7 cellular contexts compared by ENCODE assay signal in genomic region chr10:11035318-11035920, GRCh38. TPM values are rescaled to one million over a fixed set of nuclear protein-coding genes. Genes with fewer than 3 reads are reported as not detected.
DNase-seq lines count a peak whose midpoint lies in the region; ATAC-seq, FAIRE-seq and TF ChIP-seq lines count a peak whose summit lies in the region.

No MANE protein-coding gene starts in this region.

- no peak overlapping the region for H2BK120ac ChIP-seq in IMR-90 (ENCODE audit: low read depth, low read length)

- H3K4me1 ChIP-seq in IMR-90 (ENCODE audit: control insufficient read depth, insufficient read depth, low read length), result no peaks in the 10 kb centered on the region
- H3K4me1 ChIP-seq in colonic mucosa, result peaks cover 7% of the 10 kb centered on the region
- peaks cover 25% of the 10 kb centered on the region for H3K4me1 ChIP-seq in iPS-20b (ENCODE audit: insufficient read depth, low read length)

- H3K14ac ChIP-seq in IMR-90 (replicated peaks; ENCODE audit: low read depth, low read length), result no peak overlapping the region

- peak; percentile 18; the same call in 1 of the 2 replicates for TF ChIP-seq RAD21 in IMR-90 (IDR thresholded peaks at IDR 0.05; ENCODE audit: low read length)

- H3K27ac ChIP-seq in IMR-90 (ENCODE audit: insufficient read depth, low read length), result no peak overlapping the region
- H3K27ac ChIP-seq in colonic mucosa, result no peak overlapping the region
- H3K27ac ChIP-seq in iPS-20b (ENCODE audit: low read length), result peak overlapping the region; percentile 63

- peak overlapping the region; percentile 84 for H3K18ac ChIP-seq in IMR-90 (ENCODE audit: low read depth, low read length)

- ATAC-seq in IMR-90 (ENCODE audit: low read depth), result peak; percentile 81
- no peak for ATAC-seq in GM18517 (IDR thresholded peaks at IDR 0.05; ENCODE audit: unreplicated experiment)

- POLR2A ChIA-PET in IMR-90 (lab: Charles Lee; ENCODE audit: unreplicated experiment), result no interaction called here

- H3K9ac ChIP-seq in IMR-90 (ENCODE audit: low read depth, low read length) (no peak overlapping the region), colonic mucosa (ENCODE audit: low read depth in 2 of 2, low read length in 2 of 2) (no peak overlapping the region), iPS-20b (ENCODE audit: low read depth, low read length) (peak overlapping the region; percentile 26; the same call in 1 of the 2 replicates)

- no peak overlapping the region for H2BK5ac ChIP-seq in IMR-90 (ENCODE audit: low read depth, low read length, poor library complexity, severe bottlenecking)

- H3K4me2 ChIP-seq in IMR-90 (ENCODE audit: low read depth, low read length), result no peak overlapping the region

- H3K9me1 ChIP-seq in IMR-90 (ENCODE audit: insufficient read depth, low read length), result no peaks in the 10 kb centered on the region

- BruUV-seq in IMR-90 (replicated peaks; lab: Mats Ljungman, UMichigan), result no TSS peak

- H2BK20ac ChIP-seq in IMR-90 (ENCODE audit: low read depth, low read length), result no peak overlapping the region

- H2AFZ ChIP-seq in IMR-90 (replicated peaks; ENCODE audit: low read length, poor library complexity), result no peak overlapping the region

- H3K27me3 ChIP-seq in IMR-90 (ENCODE audit: control insufficient read depth, insufficient read depth, low read length) (peaks cover 2% of the 10 kb centered on the region; the same call in 1 of the 2 replicates), colonic mucosa (no peaks in the 10 kb centered on the region), iPS-20b (ENCODE audit: insufficient read depth, low read length) (no peaks in the 10 kb centered on the region)

- H3K9me3 ChIP-seq in IMR-90 (ENCODE audit: control insufficient read depth, insufficient read depth, low read length) (no peaks in the 10 kb centered on the region), colonic mucosa (no peaks in the 10 kb centered on the region), iPS-20b (ENCODE audit: insufficient read depth, low read depth, low read length) (no peaks in the 10 kb centered on the region)

- H4K5ac ChIP-seq in IMR-90 (ENCODE audit: low read depth, low read length), result peak overlapping the region; percentile 67; the same call in 1 of the 2 replicates

- WGBS in IMR-90 (ENCODE audit: extremely low coverage in 2 of 2, insufficient read length in 1 of 2), 2 experiments, result 0% methylated on average over 1 of the region's 4 CpGs; no CpG with 5 or more reads in 1 of the 2 experiments

- DNase-seq in IMR-90, result peak; percentile 79
- DNase-seq in colonic mucosa, result peak; percentile 51
- peak; percentile 73 for DNase-seq in urothelium cell line (ENCODE audit: low spot score)
- DNase-seq in cerebellar nuclear complex (lab: John Stamatoyannopoulos, UW), result no peak
- no peak for DNase-seq in GDM1 (lab: John Stamatoyannopoulos, UW)

- no peak overlapping the region for H3K4ac ChIP-seq in IMR-90 (ENCODE audit: low read depth, low read length)

- no peak overlapping the region; the same call in 1 of the 2 replicates for H4K91ac ChIP-seq in IMR-90 (ENCODE audit: insufficient read depth, low read depth, low read length)

- TF ChIP-seq CTCF in IMR-90 (conservative IDR thresholded peaks at IDR 0.05; ENCODE audit: low read depth, low read length) (no peak), colonic mucosa (IDR thresholded peaks at IDR 0.05) (no peak)

- H2BK15ac ChIP-seq in IMR-90 (ENCODE audit: low read depth, low read length), result no peak overlapping the region

- no peak overlapping the region for H2AK9ac ChIP-seq in IMR-90 (replicated peaks; ENCODE audit: low read depth, low read length, poor library complexity)

- H3K4me3 ChIP-seq in IMR-90 (ENCODE audit: insufficient read depth, low read depth, low read length) (no peak overlapping the region), colonic mucosa (no peak overlapping the region), iPS-20b (ENCODE audit: low read length) (peak overlapping the region; percentile 12; the same call in 1 of the 2 replicates)

- H3K79me1 ChIP-seq in IMR-90 (ENCODE audit: low read depth in 1 of 2, low read length in 2 of 2), result no peaks in the 10 kb centered on the region

- H2AK5ac ChIP-seq in IMR-90 (ENCODE audit: low read depth, low read length), result no peak overlapping the region

- intact Hi-C loops in IMR-90 (cut with micrococcal nuclease), result loop anchor here (5.0 to 10.0 kb wide), 4 partner anchors 243 to 1601 kb away; no protein-coding TSS in a partner anchor
- intact Hi-C loops in colonic mucosa (cut with DNase I), result no loop called here

- H4K20me1 ChIP-seq in IMR-90 (ENCODE audit: insufficient read depth, low read length), result no peaks in the 10 kb centered on the region

- no peak for FAIRE-seq in urothelium cell line (lab: Jason Lieb, UNC)

- H3K56ac ChIP-seq in IMR-90 (ENCODE audit: extremely low read depth, insufficient read depth, low read length), result no peak overlapping the region

- H3K36me3 ChIP-seq in IMR-90 (ENCODE audit: control insufficient read depth, insufficient read depth, low read length) (no peaks in the 10 kb centered on the region), colonic mucosa (no peaks in the 10 kb centered on the region), iPS-20b (ENCODE audit: insufficient read depth, low read depth, low read length) (no peaks in the 10 kb centered on the region)

- dilution Hi-C loops in IMR-90 (cut with HindIII; ENCODE audit: low sequenced_read_pairs, unreplicated experiment), result no loop called here

- TF ChIP-seq POLR2A in IMR-90 (IDR thresholded peaks at IDR 0.05; ENCODE audit: low read depth, low read length), result no peak

- CTCF ChIA-PET in IMR-90 (lab: Yijun Ruan, JAX), result interaction anchor here (0.9 to 2.1 kb wide), 6 partner anchors 118 to 1428 kb away, joined by 3 to 11 read pairs (median 3); no protein-coding TSS in a partner anchor

- no peak overlapping the region for H3K23ac ChIP-seq in IMR-90 (ENCODE audit: low read depth, low read length)

- H4K8ac ChIP-seq in IMR-90 (ENCODE audit: low read depth in 2 of 2, low read length in 2 of 2), result no peak overlapping the region; a peak in 1 of 4 replicates

- in situ Hi-C loops in IMR-90 (cut with MboI; ENCODE audit: low sequenced_read_pairs), result loop anchor here (10.0 kb wide), 2 partner anchors 1421 to 1701 kb away; no protein-coding TSS in a partner anchor

TF ChIP-seq in IMR-90, 13 proteins besides CTCF, POLR2A, EP300 and RAD21:
- TF ChIP-seq BHLHE40 (IDR thresholded peaks at IDR 0.05; ENCODE audit: low read depth, low read length), result peak; percentile 79
- TF ChIP-seq, protein P1, sequence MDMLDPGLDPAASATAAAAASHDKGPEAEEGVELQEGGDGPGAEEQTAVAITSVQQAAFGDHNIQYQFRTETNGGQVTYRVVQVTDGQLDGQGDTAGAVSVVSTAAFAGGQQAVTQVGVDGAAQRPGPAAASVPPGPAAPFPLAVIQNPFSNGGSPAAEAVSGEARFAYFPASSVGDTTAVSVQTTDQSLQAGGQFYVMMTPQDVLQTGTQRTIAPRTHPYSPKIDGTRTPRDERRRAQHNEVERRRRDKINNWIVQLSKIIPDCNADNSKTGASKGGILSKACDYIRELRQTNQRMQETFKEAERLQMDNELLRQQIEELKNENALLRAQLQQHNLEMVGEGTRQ (IDR thresholded peaks at IDR 0.05; ENCODE audit: low read depth, low read length), result no peak
- TF ChIP-seq NFE2L2 (IDR thresholded peaks at IDR 0.05; ENCODE audit: low read depth, low read length), result peak; percentile 45; the same call in 1 of the 2 replicates
- peak; percentile 51; the same call in 1 of the 2 replicates for TF ChIP-seq FOS (IDR thresholded peaks at IDR 0.05; ENCODE audit: low read depth, low read length)

RNA-seq across cellular contexts. Expression of gene CELF2, which starts 17.7 kb away (rescaled TPM):
- total RNA-seq in IMR-90 (2012; rRNA removed) (5.6 and 6.6 TPM in 2 replicates), colonic mucosa (10 to 100 TPM; 30.2 to 34.4 TPM)
- 3.5 and 3.6 TPM in 2 replicates for polyA plus RNA-seq in IMR-90 (2012; rRNA removed)
- 3.6 and 5.0 TPM in 2 replicates for polyA plus RNA-seq in IMR-90 (2012; cell fraction: cytosol; rRNA removed)
- polyA plus RNA-seq in IMR-90 (2012; cell fraction: nucleus; rRNA removed; ENCODE audit: low replicate concordance), result 2.0 and 2.9 TPM in 2 replicates

Comparison
In these comparisons a context has a peak if more than half of its experiments do, and no peak if none do; other contexts are left out.
1. DNase-seq: peak in IMR-90 (single experiment), colonic mucosa (single experiment) and urothelium cell line (single experiment); none in cerebellar nuclear complex (0 of 2) and GDM1 (single experiment).